ENCODE assay signal across 12 cellular contexts in the genomic region with DNA sequence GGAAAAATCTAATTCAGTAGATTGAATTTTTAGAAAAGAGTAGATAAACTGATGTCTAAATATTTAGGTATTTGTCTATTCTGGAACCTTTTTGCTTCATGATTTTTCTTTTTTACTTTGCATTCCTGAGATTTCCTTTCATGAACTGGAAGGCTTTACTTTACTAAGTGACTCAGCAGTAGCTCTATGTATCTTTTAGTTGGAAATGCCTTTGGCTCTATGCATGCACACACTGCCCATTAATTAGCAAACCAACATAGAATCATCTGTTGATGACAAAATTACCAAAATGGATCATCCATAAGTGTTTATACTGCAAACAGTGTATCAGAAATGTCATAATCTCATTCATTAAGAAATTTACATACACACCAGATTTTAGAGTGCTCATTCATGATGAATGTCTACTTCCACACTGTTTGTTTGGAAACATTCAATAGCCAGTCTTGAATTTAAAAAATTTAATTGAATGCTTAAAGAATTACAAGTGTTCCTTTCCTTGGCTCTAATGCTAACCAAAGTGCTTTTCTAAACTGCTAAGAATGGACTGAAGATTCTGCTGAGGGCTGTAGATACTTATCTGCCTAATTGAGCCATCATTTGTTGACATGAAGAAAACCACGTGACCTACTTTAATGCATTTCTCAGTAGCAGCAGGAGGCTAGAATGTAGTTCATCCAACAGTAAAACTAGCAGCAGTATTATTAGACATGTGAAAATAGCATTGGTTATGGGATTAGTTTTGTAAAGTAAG.
A peak's percentile ranks its signal among the peaks of the same experiment; 100 is the strongest.
DNase-seq lines count a peak whose midpoint lies in the region; ATAC-seq and TF ChIP-seq lines count a peak whose summit lies in the region.
"Had no signal": no experiment of that assay in that cellular context is flagged by ENCODE, and none has a peak within 500 bp of the region (broad histone marks: within the 10 kb centered on the region; RNA-seq: fewer than 3 reads in every experiment).

No MANE protein-coding gene starts in this region.

- TF ChIP-seq CTCF in AG09309 (IDR thresholded peaks at IDR 0.05; ENCODE audit: control insufficient read depth, insufficient read depth, low read depth, low read length, missing control alignments): no peak
- TF ChIP-seq CTCF in SK-N-SH (IDR thresholded peaks at IDR 0.05): no peak
- no peak for TF ChIP-seq CTCF in omental fat pad (IDR thresholded peaks at IDR 0.05)

- H3K36me3 ChIP-seq in SK-N-SH (replicated peaks in 1 of 2; ENCODE audit: control insufficient read depth in 1 of 2, insufficient read depth in 2 of 2, low read length in 1 of 2): peaks cover 0 to 2% of the 10 kb centered on the region in 2 experiments

- H2AFZ ChIP-seq in SK-N-SH (ENCODE audit: low read depth): no peak overlapping the region

- no peaks in the 10 kb centered on the region for H3K27me3 ChIP-seq in SK-N-SH (ENCODE audit: insufficient read depth)

- 13% methylated on average over 1 of the region's 1 CpG for WGBS in SK-N-SH (ENCODE audit: low lambda C conversion rate)

- peaks cover 40% of the 10 kb centered on the region for H3F3A ChIP-seq in SK-N-SH (replicated peaks; ENCODE audit: insufficient read depth)

- no peak for TF ChIP-seq RAD21 in SK-N-SH (IDR thresholded peaks at IDR 0.05; ENCODE audit: low read length)

- H3K9me2 ChIP-seq in SK-N-SH: no peaks in the 10 kb centered on the region

- no peaks in the 10 kb centered on the region for H3K9me3 ChIP-seq in SK-N-SH

- DNase-seq in AG09309 (ENCODE audit: low read depth) (peak; percentile 39), HEK293T (ENCODE audit: extremely low spot score) (peak; percentile 42), SK-N-SH (peak; percentile 41), left lobe of liver (ENCODE audit: low spot score) (no peak), omental fat pad (ENCODE audit: low spot score) (no peak)
- DNase-seq: midbrain, NCI-H2081 had no signal

- H3K27ac ChIP-seq in SK-N-SH (ENCODE audit: low read depth in 2 of 2, low read length in 1 of 2): peak overlapping the region; percentile 63 to 66; a peak in 3 of 4 replicates
- H3K27ac ChIP-seq: skin epidermis had no signal

- ATAC-seq in left lobe of liver: peak; percentile 71
- no peak for ATAC-seq in GM19455 (IDR thresholded peaks at IDR 0.05; ENCODE audit: unreplicated experiment)
- no peak for ATAC-seq in GM21381 (IDR thresholded peaks at IDR 0.05; ENCODE audit: unreplicated experiment)
- ATAC-seq in omental fat pad (ENCODE audit: low FRiP score): no peak
- ATAC-seq in GM21786 (IDR thresholded peaks at IDR 0.05; ENCODE audit: unreplicated experiment): no peak
- ATAC-seq: esophagus mucosa had no signal

- H3K79me2 ChIP-seq in SK-N-SH (ENCODE audit: insufficient read depth): no peaks in the 10 kb centered on the region

- POLR2A ChIA-PET in HEK293T (lab: Yijun Ruan, JAX) (no interaction called here), SK-N-SH (lab: Yijun Ruan, JAX) (no interaction called here)

- peaks cover 9 to 22% of the 10 kb centered on the region in 2 experiments; a peak in 2 of 4 replicates for H3K4me1 ChIP-seq in SK-N-SH (ENCODE audit: control insufficient read depth in 1 of 2, insufficient read depth in 2 of 2, low read depth in 1 of 2, low read length in 1 of 2)

- H3K9ac ChIP-seq in SK-N-SH: no peak overlapping the region

- H3K4me3 ChIP-seq in AG09309 (ENCODE audit: control insufficient read depth, low read depth, low read length): no peak overlapping the region
- H3K4me3 ChIP-seq in SK-N-SH (ENCODE audit: low read depth in 2 of 2, low read length in 1 of 2): no peak overlapping the region
- H3K4me3 ChIP-seq: skin epidermis had no signal

- H4K20me1 ChIP-seq in SK-N-SH (ENCODE audit: insufficient read depth): no peaks in the 10 kb centered on the region

- 0 out of 4 replicates have a peak, but pooled peaks of 1 of the 2 experiments have one; percentile 8 for TF ChIP-seq EP300 in SK-N-SH (IDR thresholded peaks at IDR 0.05; ENCODE audit: borderline replicate concordance in 1 of 2, low read depth in 1 of 2, low read length in 1 of 2)

- CTCF ChIA-PET in HEK293T (lab: Yijun Ruan, JAX): no interaction called here
- CTCF ChIA-PET in SK-N-SH (lab: Yijun Ruan, JAX): interaction anchor here (0.8 kb wide), 1 partner anchor 13 kb away, joined by 3 read pairs; no protein-coding TSS in a partner anchor

- H3K4me2 ChIP-seq in SK-N-SH: peak overlapping the region; percentile 22

TF ChIP-seq in HEK293T, 16 proteins besides CTCF, POLR2A, EP300 and RAD21:
- TF ChIP-seq FOXK2 (IDR thresholded peaks at IDR 0.05): no peak
- no peak for TF ChIP-seq LEF1 (IDR thresholded peaks at IDR 0.05; ENCODE audit: borderline replicate concordance)
- TF ChIP-seq TARDBP (IDR thresholded peaks at IDR 0.05): no peak
- TF ChIP-seq PKNOX1 (IDR thresholded peaks at IDR 0.05): peak; percentile 90
- TF ChIP-seq ARNT (IDR thresholded peaks at IDR 0.05): no peak

TF ChIP-seq in SK-N-SH, 30 proteins besides CTCF, POLR2A, EP300 and RAD21 (continues in another document):
- TF ChIP-seq, protein P1, sequence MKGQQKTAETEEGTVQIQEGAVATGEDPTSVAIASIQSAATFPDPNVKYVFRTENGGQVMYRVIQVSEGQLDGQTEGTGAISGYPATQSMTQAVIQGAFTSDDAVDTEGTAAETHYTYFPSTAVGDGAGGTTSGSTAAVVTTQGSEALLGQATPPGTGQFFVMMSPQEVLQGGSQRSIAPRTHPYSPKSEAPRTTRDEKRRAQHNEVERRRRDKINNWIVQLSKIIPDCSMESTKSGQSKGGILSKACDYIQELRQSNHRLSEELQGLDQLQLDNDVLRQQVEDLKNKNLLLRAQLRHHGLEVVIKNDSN (IDR thresholded peaks at IDR 0.05; ENCODE audit: borderline replicate concordance, low read depth): peak; percentile 83
- TF ChIP-seq FOXJ3 (CRISPR knock-in tag; IDR thresholded peaks at IDR 0.05) (0 out of 2 replicates have a peak, but pooled peaks have one; percentile 46), RCOR1 (IDR thresholded peaks at IDR 0.05; ENCODE audit: low read length) (peak; percentile 33; the same call in 1 of the 2 replicates), MXI1 (IDR thresholded peaks at IDR 0.05; ENCODE audit: low read depth, low read length) (no peak), TCF12 (IDR thresholded peaks at IDR 0.05) (peak; percentile 54; the same call in 1 of the 2 replicates), POLR2AphosphoS5 (IDR thresholded peaks at IDR 0.05; ENCODE audit: low read depth, low read length) (no peak), ZBTB33 (IDR thresholded peaks at IDR 0.05; ENCODE audit: borderline replicate concordance, low read depth) (no peak), JUND (IDR thresholded peaks at IDR 0.05) (peak; percentile 30; the same call in 1 of the 2 replicates), FOXM1 (IDR thresholded peaks at IDR 0.05; ENCODE audit: low read depth) (0 out of 2 replicates have a peak, but pooled peaks have one; percentile 15), EZH2phosphoT487 (IDR thresholded peaks at IDR 0.05; ENCODE audit: borderline replicate concordance, low read depth) (no peak), NRF1 (IDR thresholded peaks at IDR 0.05; ENCODE audit: low read depth, low read length) (no peak), REST (IDR thresholded peaks at IDR 0.05; ENCODE audit: low read depth, low read length) (no peak)
- TF ChIP-seq, protein P2, sequence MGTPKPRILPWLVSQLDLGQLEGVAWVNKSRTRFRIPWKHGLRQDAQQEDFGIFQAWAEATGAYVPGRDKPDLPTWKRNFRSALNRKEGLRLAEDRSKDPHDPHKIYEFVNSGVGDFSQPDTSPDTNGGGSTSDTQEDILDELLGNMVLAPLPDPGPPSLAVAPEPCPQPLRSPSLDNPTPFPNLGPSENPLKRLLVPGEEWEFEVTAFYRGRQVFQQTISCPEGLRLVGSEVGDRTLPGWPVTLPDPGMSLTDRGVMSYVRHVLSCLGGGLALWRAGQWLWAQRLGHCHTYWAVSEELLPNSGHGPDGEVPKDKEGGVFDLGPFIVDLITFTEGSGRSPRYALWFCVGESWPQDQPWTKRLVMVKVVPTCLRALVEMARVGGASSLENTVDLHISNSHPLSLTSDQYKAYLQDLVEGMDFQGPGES (IDR thresholded peaks at IDR 0.05; ENCODE audit: low read depth, low read length): no peak

Comparison
In these comparisons a context has a peak if more than half of its experiments do, and no peak if none do; other contexts are left out.
1. DNase-seq: peak in AG09309 (single experiment), HEK293T (single experiment) and SK-N-SH (single experiment); none in left lobe of liver (single experiment) and omental fat pad (single experiment).